10 cellular contexts compared by ENCODE assay signal in genomic region chr9:133844876-133845658, GRCh38.
DNase-seq lines count a peak whose midpoint lies in the region; ATAC-seq, FAIRE-seq and TF ChIP-seq lines count a peak whose summit lies in the region.
"Had no signal": no experiment of that assay in that cellular context is flagged by ENCODE, and none has a peak within 500 bp of the region (broad histone marks: within the 10 kb centered on the region; RNA-seq: fewer than 3 reads in every experiment).

No MANE protein-coding gene starts in this region.

- no peak overlapping the region for H3K27ac ChIP-seq in K562 (ENCODE audit: extremely low read depth, low read depth, low read length)
- H3K27ac ChIP-seq in sigmoid colon = peak overlapping the region; percentile 18 to 54 (median 30)
- no peak overlapping the region for H3K27ac ChIP-seq in foreskin keratinocyte

- ATAC-seq in K562 (peak; percentile 44), foreskin keratinocyte (no peak), GM18873 (IDR thresholded peaks at IDR 0.05; ENCODE audit: low FRiP score, unreplicated experiment) (no peak), GM21423 (IDR thresholded peaks at IDR 0.05; ENCODE audit: unreplicated experiment) (no peak)

- H3K79me2 ChIP-seq in K562 (ENCODE audit: control insufficient read depth, insufficient read depth, low read length) = no peaks in the 10 kb centered on the region

- intact Hi-C loops in K562 (cut with micrococcal nuclease) = no loop called here
- intact Hi-C loops in sigmoid colon (cut with DNase I) = no loop called here

- H3K4me3 ChIP-seq in K562 (no peak overlapping the region), sigmoid colon (peak overlapping the region in 1 of 4 donors; percentile 17)

- H3K9me3 ChIP-seq in K562 (replicated peaks; ENCODE audit: control insufficient read depth, insufficient read depth, low read depth, low read length) (no peaks in the 10 kb centered on the region), sigmoid colon (no peaks in the 10 kb centered on the region)

- no TSS peak for BruUV-seq in K562 (replicated peaks; lab: Mats Ljungman, UMichigan)

- DNase-seq in GM19239 (ENCODE audit: insufficient read length, low spot score) (peak; percentile 67), K562 (ENCODE audit: extremely low read depth in 1 of 4, low spot score in 3 of 4) (peak in 3 of 4 experiments; percentile 21 to 29 (median 23)), hippocampal formation (lab: John Stamatoyannopoulos, UW) (peak; percentile 17 to 19), sigmoid colon (peak; percentile 87), D341Med (ENCODE audit: low spot score) (no peak), foreskin keratinocyte (no peak)
- DNase-seq: GDM1, HCEC 1CT had no signal

- FAIRE-seq in GM19239 (lab: Jason Lieb, UNC) (peak; percentile 4), K562 (lab: Jason Lieb, UNC) (no peak)

- H3K4me2 ChIP-seq in K562 (ENCODE audit: insufficient read depth, low read length) = no peak overlapping the region

- H2AFZ ChIP-seq in K562 (ENCODE audit: low read depth, low read length) = no peak overlapping the region

- TF ChIP-seq RAD21 in K562 (CRISPR knock-in tag; conservative IDR thresholded peaks at IDR 0.05 in 1 of 2, IDR thresholded peaks at IDR 0.05 in 1 of 2) = no peak

- WGBS in K562 (ENCODE audit: insufficient coverage, low coverage, missing lambda C conversion rate) = 16% methylated on average over 30 of the region's 31 CpGs
- WGBS in sigmoid colon, 2 donors = 50 to 84% methylated on average over 31 of the region's 31 CpGs

- TF ChIP-seq CTCF in K562 (IDR thresholded peaks at IDR 0.05 in 2 of 3, conservative IDR thresholded peaks at IDR 0.05 in 1 of 3; ENCODE audit: insufficient read depth in 2 of 3, low read depth in 1 of 3, low read length in 3 of 3) (no peak), sigmoid colon (IDR thresholded peaks at IDR 0.05) (no peak), foreskin keratinocyte (conservative IDR thresholded peaks at IDR 0.05) (no peak)

- H3K36me3 ChIP-seq in K562 (ENCODE audit: control insufficient read depth, insufficient read depth, low read length) = no peaks in the 10 kb centered on the region
- no peaks in the 10 kb centered on the region for H3K36me3 ChIP-seq in sigmoid colon

- TF ChIP-seq EP300 in K562 (IDR thresholded peaks at IDR 0.05; ENCODE audit: low read length) (no peak), sigmoid colon (IDR thresholded peaks at IDR 0.05) (no peak)

- TF ChIP-seq POLR2A in K562 (conservative IDR thresholded peaks at IDR 0.05) = no peak
- TF ChIP-seq POLR2A in sigmoid colon (IDR thresholded peaks at IDR 0.05) = no peak

- in situ Hi-C loops in K562 (cut with MboI) = no loop called here

- CTCF ChIA-PET in K562 (lab: Yijun Ruan, JAX; ENCODE audit: low intra/inter-chr PET ratio) = no interaction called here

- POLR2A ChIA-PET in K562 (lab: Yijun Ruan, JAX) = interaction anchor here (0.7 kb wide), 1 partner anchor 19 kb away, joined by 3 read pairs; no protein-coding TSS in a partner anchor

- H3K4me1 ChIP-seq in K562 (replicated peaks in 1 of 2; ENCODE audit: control insufficient read depth in 2 of 2, insufficient read depth in 2 of 2, low read length in 2 of 2) = peaks cover 0 to 6% of the 10 kb centered on the region in 2 experiments; a peak in 2 of 5 replicates
- peaks cover 0 to 10% (median 0%) of the 10 kb centered on the region in 4 donors for H3K4me1 ChIP-seq in sigmoid colon
- H3K4me1 ChIP-seq in foreskin keratinocyte = peaks cover 3% of the 10 kb centered on the region

- H4K20me1 ChIP-seq in K562 (replicated peaks; ENCODE audit: control insufficient read depth, insufficient read depth, low read length) = peaks cover 29% of the 10 kb centered on the region

- no peak overlapping the region for H3K9ac ChIP-seq in K562 (ENCODE audit: insufficient read depth in 1 of 2, low read depth in 2 of 2, low read length in 2 of 2)

- H3K9me1 ChIP-seq in K562 (ENCODE audit: control insufficient read depth, insufficient read depth, low read length) = no peaks in the 10 kb centered on the region

- H3K27me3 ChIP-seq in K562 (ENCODE audit: control insufficient read depth in 2 of 2, insufficient read depth in 2 of 2, low read length in 2 of 2) (peaks cover 12 to 87% of the 10 kb centered on the region in 2 experiments), sigmoid colon (no peaks in the 10 kb centered on the region), foreskin keratinocyte (no peaks in the 10 kb centered on the region)

TF ChIP-seq in K562, 482 proteins besides CTCF, POLR2A, EP300 and RAD21:
- TF ChIP-seq NFE2 (IDR thresholded peaks at IDR 0.05; ENCODE audit: low read depth) = peak; percentile 36; the same call in 1 of the 2 replicates
- no peak for TF ChIP-seq RBFOX2 (IDR thresholded peaks at IDR 0.05; ENCODE audit: low read depth, low read length)
- no peak for TF ChIP-seq CHD1 (IDR thresholded peaks at IDR 0.05; ENCODE audit: low read length)
- no peak for TF ChIP-seq ZNF133 (CRISPR knock-in tag; IDR thresholded peaks at IDR 0.05)
- TF ChIP-seq ZNF316 (IDR thresholded peaks at IDR 0.05) = peak; percentile 20; the same call in 1 of the 2 replicates
- no peak for TF ChIP-seq SMARCA5 (IDR thresholded peaks at IDR 0.05)
- TF ChIP-seq ELF2 (CRISPR knock-in tag; IDR thresholded peaks at IDR 0.05) = no peak
- peak; percentile 29; the same call in 1 of the 2 replicates for TF ChIP-seq C11orf30 (IDR thresholded peaks at IDR 0.05; ENCODE audit: low read depth)
- TF ChIP-seq ZNF717 (CRISPR knock-in tag; IDR thresholded peaks at IDR 0.05) = no peak
- TF ChIP-seq RHOXF2B (CRISPR knock-in tag; conservative IDR thresholded peaks at IDR 0.05) = no peak
- peak; percentile 37; the same call in 1 of the 2 replicates for TF ChIP-seq VEZF1 (CRISPR knock-in tag; IDR thresholded peaks at IDR 0.05)

Comparison
In these comparisons a context has a peak if more than half of its experiments do, and no peak if none do; other contexts are left out.
1. DNase-seq: peak in GM19239 (single experiment), K562 (3 of 4), hippocampal formation (2 of 2) and sigmoid colon (single experiment); none in D341Med (single experiment) and foreskin keratinocyte (0 of 2).
2. H3K27ac ChIP-seq: peak in sigmoid colon (4 of 4); none in K562 (single experiment) and foreskin keratinocyte (single experiment).